In the genomic region with DNA sequence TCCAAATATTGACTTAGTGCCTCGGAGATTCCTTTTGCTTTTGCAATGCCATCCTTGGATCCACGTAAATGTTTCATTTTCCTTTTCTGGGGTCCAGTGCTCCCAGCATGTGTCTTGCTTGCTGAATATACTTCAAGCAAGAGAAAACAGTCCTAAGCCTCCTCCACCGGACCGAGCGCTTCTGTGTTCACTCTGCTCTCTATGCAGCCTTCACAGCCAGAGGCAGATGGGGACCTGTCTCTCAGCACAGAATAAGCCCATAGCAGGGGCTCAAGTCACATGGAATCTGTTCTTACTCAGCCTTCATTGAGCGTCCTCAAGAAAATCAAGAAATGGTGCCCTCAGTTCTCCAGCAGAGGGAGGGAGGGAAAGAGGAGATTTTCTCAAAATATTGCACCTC, we compare ENCODE assay signal across 1 cellular context.
TF ChIP-seq lines count a peak whose summit lies in the region.

No MANE protein-coding gene starts in this region.

TF ChIP-seq in HepG2, 621 proteins besides CTCF, POLR2A, EP300 and RAD21 (continued from another document):
- TF ChIP-seq, protein P1, sequence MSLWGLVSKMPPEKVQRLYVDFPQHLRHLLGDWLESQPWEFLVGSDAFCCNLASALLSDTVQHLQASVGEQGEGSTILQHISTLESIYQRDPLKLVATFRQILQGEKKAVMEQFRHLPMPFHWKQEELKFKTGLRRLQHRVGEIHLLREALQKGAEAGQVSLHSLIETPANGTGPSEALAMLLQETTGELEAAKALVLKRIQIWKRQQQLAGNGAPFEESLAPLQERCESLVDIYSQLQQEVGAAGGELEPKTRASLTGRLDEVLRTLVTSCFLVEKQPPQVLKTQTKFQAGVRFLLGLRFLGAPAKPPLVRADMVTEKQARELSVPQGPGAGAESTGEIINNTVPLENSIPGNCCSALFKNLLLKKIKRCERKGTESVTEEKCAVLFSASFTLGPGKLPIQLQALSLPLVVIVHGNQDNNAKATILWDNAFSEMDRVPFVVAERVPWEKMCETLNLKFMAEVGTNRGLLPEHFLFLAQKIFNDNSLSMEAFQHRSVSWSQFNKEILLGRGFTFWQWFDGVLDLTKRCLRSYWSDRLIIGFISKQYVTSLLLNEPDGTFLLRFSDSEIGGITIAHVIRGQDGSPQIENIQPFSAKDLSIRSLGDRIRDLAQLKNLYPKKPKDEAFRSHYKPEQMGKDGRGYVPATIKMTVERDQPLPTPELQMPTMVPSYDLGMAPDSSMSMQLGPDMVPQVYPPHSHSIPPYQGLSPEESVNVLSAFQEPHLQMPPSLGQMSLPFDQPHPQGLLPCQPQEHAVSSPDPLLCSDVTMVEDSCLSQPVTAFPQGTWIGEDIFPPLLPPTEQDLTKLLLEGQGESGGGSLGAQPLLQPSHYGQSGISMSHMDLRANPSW (CRISPR knock-in tag; IDR thresholded peaks at IDR 0.05; ENCODE audit: borderline replicate concordance) = no peak
- TF ChIP-seq KLF11 (CRISPR knock-in tag; IDR thresholded peaks at IDR 0.05) = no peak
